ENCODE assay signal across 1 cellular context in the genomic region with DNA sequence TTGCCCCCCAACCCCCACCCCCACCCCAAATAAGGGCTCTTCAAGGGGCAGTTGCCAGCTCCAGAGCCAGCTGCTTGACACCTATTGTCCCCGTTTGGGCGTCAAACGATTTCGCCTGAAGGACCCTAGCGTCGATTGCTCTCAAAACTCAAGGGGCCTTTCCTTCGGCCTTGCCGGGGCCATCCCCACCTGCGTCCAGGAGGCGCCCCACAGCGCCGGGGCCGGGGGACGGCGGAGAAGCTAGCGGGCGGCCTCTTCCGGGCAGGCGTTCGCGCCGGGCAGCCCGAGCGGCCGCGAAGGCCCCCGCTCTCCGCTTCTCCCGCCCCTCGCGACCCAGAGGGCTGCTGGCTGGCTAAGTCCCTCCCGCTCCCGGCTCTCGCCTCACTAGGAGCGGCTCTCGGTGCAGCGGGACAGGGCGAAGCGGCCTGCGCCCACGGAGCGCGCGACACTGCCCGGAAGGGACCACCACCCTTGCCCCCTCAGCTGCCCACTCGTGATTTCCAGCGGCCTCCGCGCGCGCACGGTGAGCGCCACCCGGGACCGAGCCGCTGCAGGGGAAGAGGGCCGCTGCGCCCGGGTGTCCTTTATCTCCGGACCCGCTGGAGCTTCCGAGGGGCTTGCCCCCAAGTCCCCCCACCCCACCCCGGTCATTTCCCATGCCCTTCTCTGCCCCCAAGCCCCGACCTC.
TF ChIP-seq lines count a peak whose summit lies in the region.

A gene with protein sequence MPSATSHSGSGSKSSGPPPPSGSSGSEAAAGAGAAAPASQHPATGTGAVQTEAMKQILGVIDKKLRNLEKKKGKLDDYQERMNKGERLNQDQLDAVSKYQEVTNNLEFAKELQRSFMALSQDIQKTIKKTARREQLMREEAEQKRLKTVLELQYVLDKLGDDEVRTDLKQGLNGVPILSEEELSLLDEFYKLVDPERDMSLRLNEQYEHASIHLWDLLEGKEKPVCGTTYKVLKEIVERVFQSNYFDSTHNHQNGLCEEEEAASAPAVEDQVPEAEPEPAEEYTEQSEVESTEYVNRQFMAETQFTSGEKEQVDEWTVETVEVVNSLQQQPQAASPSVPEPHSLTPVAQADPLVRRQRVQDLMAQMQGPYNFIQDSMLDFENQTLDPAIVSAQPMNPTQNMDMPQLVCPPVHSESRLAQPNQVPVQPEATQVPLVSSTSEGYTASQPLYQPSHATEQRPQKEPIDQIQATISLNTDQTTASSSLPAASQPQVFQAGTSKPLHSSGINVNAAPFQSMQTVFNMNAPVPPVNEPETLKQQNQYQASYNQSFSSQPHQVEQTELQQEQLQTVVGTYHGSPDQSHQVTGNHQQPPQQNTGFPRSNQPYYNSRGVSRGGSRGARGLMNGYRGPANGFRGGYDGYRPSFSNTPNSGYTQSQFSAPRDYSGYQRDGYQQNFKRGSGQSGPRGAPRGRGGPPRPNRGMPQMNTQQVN (plus strand): TSS at position 383 of the 687 bp plus-strand sequence. CDS start 690 bp downstream, outside the sequence.

TF ChIP-seq in HepG2, 621 proteins besides CTCF, POLR2A, EP300 and RAD21 (continued from another document and continues in another):
- TF ChIP-seq, protein P1, sequence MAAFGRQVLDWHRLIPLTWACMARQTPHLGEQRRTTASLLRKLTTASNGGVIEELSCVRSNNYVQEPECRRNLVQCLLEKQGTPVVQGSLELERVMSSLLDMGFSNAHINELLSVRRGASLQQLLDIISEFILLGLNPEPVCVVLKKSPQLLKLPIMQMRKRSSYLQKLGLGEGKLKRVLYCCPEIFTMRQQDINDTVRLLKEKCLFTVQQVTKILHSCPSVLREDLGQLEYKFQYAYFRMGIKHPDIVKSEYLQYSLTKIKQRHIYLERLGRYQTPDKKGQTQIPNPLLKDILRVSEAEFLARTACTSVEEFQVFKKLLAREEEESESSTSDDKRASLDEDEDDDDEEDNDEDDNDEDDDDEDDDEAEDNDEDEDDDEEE (CRISPR knock-in tag; IDR thresholded peaks at IDR 0.05) = no peak
- TF ChIP-seq RXRA (CRISPR knock-in tag; IDR thresholded peaks at IDR 0.05) (peak; percentile 61; the same call in 1 of the 2 replicates), ZNF564 (CRISPR knock-in tag; IDR thresholded peaks at IDR 0.05) (no peak), BCL6 (CRISPR knock-in tag; IDR thresholded peaks at IDR 0.05) (peak; percentile 39; the same call in 1 of the 2 replicates), ASH2L (IDR thresholded peaks at IDR 0.05; ENCODE audit: insufficient read length, low read depth, low read length) (peak; percentile 74), ISX (CRISPR knock-in tag; conservative IDR thresholded peaks at IDR 0.05) (no peak), HOXA9 (CRISPR knock-in tag; IDR thresholded peaks at IDR 0.05; ENCODE audit: borderline replicate concordance) (peak; percentile 59; the same call in 1 of the 2 replicates), KLF12 (CRISPR knock-in tag; IDR thresholded peaks at IDR 0.05; ENCODE audit: borderline replicate concordance) (no peak), ZNF569 (CRISPR knock-in tag; IDR thresholded peaks at IDR 0.05; ENCODE audit: borderline replicate concordance) (no peak), ZNF879 (CRISPR knock-in tag; IDR thresholded peaks at IDR 0.05) (0 out of 2 replicates have a peak, but pooled peaks have one; percentile 27), ZNF891 (CRISPR knock-in tag; IDR thresholded peaks at IDR 0.05) (0 out of 2 replicates have a peak, but pooled peaks have one; percentile 19), TAF15 (IDR thresholded peaks at IDR 0.05; ENCODE audit: low read depth, low read length, poor library complexity, severe bottlenecking) (no peak), PHF20 (CRISPR knock-in tag; IDR thresholded peaks at IDR 0.05) (peak; percentile 57), KLF9 (CRISPR knock-in tag; IDR thresholded peaks at IDR 0.05; ENCODE audit: low read depth) (no peak), ZNF547 (CRISPR knock-in tag; IDR thresholded peaks at IDR 0.05) (no peak), ZSCAN9 (CRISPR knock-in tag; IDR thresholded peaks at IDR 0.05; ENCODE audit: borderline replicate concordance) (peak; percentile 40; the same call in 1 of the 2 replicates), CCDC6 (CRISPR knock-in tag; IDR thresholded peaks at IDR 0.05) (peak; percentile 82), ZNF451 (CRISPR knock-in tag; IDR thresholded peaks at IDR 0.05) (0 out of 2 replicates have a peak, but pooled peaks have one; percentile 28), KDM5B (CRISPR knock-in tag; IDR thresholded peaks at IDR 0.05; ENCODE audit: borderline replicate concordance) (peak; percentile 64), ZFX (CRISPR knock-in tag; IDR thresholded peaks at IDR 0.05; ENCODE audit: low read depth) (peak; percentile 82; the same call in 1 of the 2 replicates), RBFOX2 (IDR thresholded peaks at IDR 0.05; ENCODE audit: low read depth, low read length) (peak; percentile 95), ZC3H13 (CRISPR knock-in tag; IDR thresholded peaks at IDR 0.05) (peak; percentile 28; the same call in 1 of the 2 replicates), HOXA3 (CRISPR knock-in tag; IDR thresholded peaks at IDR 0.05) (peak; percentile 68), ZNF343 (CRISPR knock-in tag; IDR thresholded peaks at IDR 0.05) (0 out of 2 replicates have a peak, but pooled peaks have one; percentile 22), ZBTB1 (CRISPR knock-in tag; IDR thresholded peaks at IDR 0.05; ENCODE audit: borderline replicate concordance) (no peak)
- TF ChIP-seq, protein P2, sequence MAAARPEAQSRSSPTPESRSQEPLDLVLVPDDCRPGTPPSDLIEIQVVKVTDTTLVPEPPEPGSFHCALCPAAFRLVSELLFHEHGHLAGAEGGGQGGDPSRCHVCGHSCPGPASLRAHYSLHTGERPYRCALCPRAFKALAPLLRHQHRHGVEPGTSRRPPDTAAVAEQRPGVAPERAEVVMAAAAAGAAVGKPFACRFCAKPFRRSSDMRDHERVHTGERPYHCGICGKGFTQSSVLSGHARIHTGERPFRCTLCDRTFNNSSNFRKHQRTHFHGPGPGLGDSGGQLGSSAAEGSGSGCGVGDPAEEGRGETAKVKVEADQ (CRISPR knock-in tag; IDR thresholded peaks at IDR 0.05; ENCODE audit: borderline replicate concordance) = peak; percentile 35; the same call in 1 of the 2 replicates
- TF ChIP-seq, protein P3, sequence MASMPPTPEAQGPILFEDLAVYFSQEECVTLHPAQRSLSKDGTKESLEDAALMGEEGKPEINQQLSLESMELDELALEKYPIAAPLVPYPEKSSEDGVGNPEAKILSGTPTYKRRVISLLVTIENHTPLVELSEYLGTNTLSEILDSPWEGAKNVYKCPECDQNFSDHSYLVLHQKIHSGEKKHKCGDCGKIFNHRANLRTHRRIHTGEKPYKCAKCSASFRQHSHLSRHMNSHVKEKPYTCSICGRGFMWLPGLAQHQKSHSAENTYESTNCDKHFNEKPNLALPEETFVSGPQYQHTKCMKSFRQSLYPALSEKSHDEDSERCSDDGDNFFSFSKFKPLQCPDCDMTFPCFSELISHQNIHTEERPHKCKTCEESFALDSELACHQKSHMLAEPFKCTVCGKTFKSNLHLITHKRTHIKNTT (CRISPR knock-in tag; IDR thresholded peaks at IDR 0.05) = no peak
- TF ChIP-seq, protein P4, sequence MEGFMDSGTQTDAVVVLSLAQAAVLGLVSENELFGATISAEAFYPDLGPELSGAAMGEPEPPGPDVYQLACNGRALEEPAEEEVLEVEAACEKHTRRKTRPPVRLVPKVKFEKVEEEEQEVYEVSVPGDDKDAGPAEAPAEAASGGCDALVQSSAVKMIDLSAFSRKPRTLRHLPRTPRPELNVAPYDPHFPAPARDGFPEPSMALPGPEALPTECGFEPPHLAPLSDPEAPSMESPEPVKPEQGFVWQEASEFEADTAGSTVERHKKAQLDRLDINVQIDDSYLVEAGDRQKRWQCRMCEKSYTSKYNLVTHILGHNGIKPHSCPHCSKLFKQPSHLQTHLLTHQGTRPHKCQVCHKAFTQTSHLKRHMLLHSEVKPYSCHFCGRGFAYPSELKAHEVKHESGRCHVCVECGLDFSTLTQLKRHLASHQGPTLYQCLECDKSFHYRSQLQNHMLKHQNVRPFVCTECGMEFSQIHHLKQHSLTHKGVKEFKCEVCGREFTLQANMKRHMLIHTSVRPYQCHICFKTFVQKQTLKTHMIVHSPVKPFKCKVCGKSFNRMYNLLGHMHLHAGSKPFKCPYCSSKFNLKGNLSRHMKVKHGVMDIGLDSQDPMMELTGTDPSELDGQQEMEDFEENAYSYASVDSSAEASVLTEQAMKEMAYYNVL (CRISPR knock-in tag; IDR thresholded peaks at IDR 0.05; ENCODE audit: borderline replicate concordance) = peak; percentile 80; the same call in 1 of the 2 replicates
- TF ChIP-seq, protein P5, sequence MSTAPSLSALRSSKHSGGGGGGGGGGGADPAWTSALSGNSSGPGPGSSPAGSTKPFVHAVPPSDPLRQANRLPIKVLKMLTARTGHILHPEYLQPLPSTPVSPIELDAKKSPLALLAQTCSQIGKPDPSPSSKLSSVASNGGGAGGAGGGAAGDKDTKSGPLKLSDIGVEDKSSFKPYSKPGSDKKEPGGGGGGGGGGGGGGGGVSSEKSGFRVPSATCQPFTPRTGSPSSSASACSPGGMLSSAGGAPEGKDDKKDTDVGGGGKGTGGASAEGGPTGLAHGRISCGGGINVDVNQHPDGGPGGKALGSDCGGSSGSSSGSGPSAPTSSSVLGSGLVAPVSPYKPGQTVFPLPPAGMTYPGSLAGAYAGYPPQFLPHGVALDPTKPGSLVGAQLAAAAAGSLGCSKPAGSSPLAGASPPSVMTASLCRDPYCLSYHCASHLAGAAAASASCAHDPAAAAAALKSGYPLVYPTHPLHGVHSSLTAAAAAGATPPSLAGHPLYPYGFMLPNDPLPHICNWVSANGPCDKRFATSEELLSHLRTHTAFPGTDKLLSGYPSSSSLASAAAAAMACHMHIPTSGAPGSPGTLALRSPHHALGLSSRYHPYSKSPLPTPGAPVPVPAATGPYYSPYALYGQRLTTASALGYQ (CRISPR knock-in tag; IDR thresholded peaks at IDR 0.05) = peak; percentile 62; the same call in 1 of the 2 replicates
- TF ChIP-seq, protein P6, sequence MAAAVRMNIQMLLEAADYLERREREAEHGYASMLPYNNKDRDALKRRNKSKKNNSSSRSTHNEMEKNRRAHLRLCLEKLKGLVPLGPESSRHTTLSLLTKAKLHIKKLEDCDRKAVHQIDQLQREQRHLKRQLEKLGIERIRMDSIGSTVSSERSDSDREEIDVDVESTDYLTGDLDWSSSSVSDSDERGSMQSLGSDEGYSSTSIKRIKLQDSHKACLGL (CRISPR knock-in tag; IDR thresholded peaks at IDR 0.05) = peak; percentile 85
- TF ChIP-seq, protein P7, sequence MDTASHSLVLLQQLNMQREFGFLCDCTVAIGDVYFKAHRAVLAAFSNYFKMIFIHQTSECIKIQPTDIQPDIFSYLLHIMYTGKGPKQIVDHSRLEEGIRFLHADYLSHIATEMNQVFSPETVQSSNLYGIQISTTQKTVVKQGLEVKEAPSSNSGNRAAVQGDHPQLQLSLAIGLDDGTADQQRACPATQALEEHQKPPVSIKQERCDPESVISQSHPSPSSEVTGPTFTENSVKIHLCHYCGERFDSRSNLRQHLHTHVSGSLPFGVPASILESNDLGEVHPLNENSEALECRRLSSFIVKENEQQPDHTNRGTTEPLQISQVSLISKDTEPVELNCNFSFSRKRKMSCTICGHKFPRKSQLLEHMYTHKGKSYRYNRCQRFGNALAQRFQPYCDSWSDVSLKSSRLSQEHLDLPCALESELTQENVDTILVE (CRISPR knock-in tag; IDR thresholded peaks at IDR 0.05) = peak; percentile 73; the same call in 1 of the 2 replicates
- TF ChIP-seq, protein P8, sequence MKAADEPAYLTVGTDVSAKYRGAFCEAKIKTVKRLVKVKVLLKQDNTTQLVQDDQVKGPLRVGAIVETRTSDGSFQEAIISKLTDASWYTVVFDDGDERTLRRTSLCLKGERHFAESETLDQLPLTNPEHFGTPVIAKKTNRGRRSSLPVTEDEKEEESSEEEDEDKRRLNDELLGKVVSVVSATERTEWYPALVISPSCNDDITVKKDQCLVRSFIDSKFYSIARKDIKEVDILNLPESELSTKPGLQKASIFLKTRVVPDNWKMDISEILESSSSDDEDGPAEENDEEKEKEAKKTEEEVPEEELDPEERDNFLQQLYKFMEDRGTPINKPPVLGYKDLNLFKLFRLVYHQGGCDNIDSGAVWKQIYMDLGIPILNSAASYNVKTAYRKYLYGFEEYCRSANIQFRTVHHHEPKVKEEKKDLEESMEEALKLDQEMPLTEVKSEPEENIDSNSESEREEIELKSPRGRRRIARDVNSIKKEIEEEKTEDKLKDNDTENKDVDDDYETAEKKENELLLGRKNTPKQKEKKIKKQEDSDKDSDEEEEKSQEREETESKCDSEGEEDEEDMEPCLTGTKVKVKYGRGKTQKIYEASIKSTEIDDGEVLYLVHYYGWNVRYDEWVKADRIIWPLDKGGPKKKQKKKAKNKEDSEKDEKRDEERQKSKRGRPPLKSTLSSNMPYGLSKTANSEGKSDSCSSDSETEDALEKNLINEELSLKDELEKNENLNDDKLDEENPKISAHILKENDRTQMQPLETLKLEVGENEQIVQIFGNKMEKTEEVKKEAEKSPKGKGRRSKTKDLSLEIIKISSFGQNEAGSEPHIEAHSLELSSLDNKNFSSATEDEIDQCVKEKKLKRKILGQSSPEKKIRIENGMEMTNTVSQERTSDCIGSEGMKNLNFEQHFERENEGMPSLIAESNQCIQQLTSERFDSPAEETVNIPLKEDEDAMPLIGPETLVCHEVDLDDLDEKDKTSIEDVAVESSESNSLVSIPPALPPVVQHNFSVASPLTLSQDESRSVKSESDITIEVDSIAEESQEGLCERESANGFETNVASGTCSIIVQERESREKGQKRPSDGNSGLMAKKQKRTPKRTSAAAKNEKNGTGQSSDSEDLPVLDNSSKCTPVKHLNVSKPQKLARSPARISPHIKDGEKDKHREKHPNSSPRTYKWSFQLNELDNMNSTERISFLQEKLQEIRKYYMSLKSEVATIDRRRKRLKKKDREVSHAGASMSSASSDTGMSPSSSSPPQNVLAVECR (CRISPR knock-in tag; IDR thresholded peaks at IDR 0.05; ENCODE audit: borderline replicate concordance) = peak; percentile 75; the same call in 1 of the 2 replicates
- TF ChIP-seq, protein P9, sequence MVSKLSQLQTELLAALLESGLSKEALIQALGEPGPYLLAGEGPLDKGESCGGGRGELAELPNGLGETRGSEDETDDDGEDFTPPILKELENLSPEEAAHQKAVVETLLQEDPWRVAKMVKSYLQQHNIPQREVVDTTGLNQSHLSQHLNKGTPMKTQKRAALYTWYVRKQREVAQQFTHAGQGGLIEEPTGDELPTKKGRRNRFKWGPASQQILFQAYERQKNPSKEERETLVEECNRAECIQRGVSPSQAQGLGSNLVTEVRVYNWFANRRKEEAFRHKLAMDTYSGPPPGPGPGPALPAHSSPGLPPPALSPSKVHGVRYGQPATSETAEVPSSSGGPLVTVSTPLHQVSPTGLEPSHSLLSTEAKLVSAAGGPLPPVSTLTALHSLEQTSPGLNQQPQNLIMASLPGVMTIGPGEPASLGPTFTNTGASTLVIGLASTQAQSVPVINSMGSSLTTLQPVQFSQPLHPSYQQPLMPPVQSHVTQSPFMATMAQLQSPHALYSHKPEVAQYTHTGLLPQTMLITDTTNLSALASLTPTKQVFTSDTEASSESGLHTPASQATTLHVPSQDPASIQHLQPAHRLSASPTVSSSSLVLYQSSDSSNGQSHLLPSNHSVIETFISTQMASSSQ (IDR thresholded peaks at IDR 0.05; ENCODE audit: low read depth) = no peak
- TF ChIP-seq, protein P9 (CRISPR knock-in tag; IDR thresholded peaks at IDR 0.05; ENCODE audit: borderline replicate concordance) = peak; percentile 59; the same call in 1 of the 2 replicates
